In the genomic region with DNA sequence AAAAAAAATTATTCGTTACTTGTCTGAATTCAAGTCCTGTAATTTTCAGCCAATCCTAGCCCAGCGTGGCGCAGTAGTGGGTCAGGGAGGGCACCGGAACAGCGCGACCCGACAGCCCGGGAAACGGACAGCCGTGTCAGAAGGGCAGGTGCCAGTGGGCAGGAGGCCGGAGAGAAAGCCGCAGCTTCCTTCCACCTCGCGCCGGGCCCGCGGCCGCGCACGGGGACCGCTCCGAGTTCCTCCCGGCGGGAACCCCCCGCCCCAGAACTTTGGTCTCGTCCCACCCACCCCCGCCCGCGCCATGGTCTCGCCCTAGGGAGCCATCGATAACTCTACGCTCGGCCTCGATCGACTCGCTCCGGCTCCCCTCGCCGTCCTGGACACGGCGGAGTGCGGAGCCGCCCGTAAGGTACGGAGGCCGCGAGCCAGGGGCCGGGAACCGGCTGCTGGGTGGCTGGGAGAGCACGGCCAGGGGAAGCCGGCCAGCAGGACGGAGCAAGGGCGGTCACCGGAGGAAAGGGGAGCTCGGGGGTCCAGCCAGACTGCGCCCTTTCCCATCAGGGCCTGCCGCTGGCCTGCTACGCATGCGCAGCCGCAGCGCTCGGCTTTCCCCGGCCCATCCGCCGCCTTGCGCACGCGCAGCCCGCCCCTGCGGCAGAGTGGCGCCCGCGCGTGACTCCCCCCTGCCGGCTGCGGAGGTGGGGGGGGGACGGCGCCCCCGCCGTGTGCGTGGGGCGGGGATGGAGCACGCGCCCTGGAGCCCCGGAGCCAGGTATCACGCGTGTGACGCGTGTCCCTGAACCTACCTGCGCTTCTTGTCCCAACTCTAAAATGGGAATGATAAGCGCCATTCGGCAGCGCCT, we compare ENCODE assay signal across 1 cellular context.
A peak's percentile ranks its signal among the peaks of the same experiment; 100 is the strongest.
TF ChIP-seq lines count a peak whose summit lies in the region.

A gene with protein sequence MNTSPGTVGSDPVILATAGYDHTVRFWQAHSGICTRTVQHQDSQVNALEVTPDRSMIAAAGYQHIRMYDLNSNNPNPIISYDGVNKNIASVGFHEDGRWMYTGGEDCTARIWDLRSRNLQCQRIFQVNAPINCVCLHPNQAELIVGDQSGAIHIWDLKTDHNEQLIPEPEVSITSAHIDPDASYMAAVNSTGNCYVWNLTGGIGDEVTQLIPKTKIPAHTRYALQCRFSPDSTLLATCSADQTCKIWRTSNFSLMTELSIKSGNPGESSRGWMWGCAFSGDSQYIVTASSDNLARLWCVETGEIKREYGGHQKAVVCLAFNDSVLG (plus strand): TSS at position 351 of the 863 bp plus-strand sequence. CDS start 632 bp downstream, outside the sequence.

TF ChIP-seq in HepG2, 621 proteins besides CTCF, POLR2A, EP300 and RAD21 (continued from another document and continues in another):
- TF ChIP-seq KLF11 (CRISPR knock-in tag; IDR thresholded peaks at IDR 0.05), result no peak; the same call in 1 of the 2 replicates
- TF ChIP-seq NFYB (CRISPR knock-in tag; IDR thresholded peaks at IDR 0.05), result no peak; the same call in none of the 2 replicates
- 0 out of 2 replicates have a peak, but pooled peaks have one; percentile 68 for TF ChIP-seq MYNN (CRISPR knock-in tag; IDR thresholded peaks at IDR 0.05; ENCODE audit: low read depth)
- peak; percentile 95 for TF ChIP-seq HNRNPLL (IDR thresholded peaks at IDR 0.05; ENCODE audit: low read depth, low read length, poor library complexity, severe bottlenecking)
- TF ChIP-seq ZMYM2 (CRISPR knock-in tag; IDR thresholded peaks at IDR 0.05), result no peak
- 0 out of 2 replicates have a peak, but pooled peaks have one; percentile 38 for TF ChIP-seq ZNF354B (CRISPR knock-in tag; IDR thresholded peaks at IDR 0.05)
- TF ChIP-seq KDM3A (CRISPR knock-in tag; IDR thresholded peaks at IDR 0.05; ENCODE audit: low read depth), result no peak
- TF ChIP-seq, protein P1, sequence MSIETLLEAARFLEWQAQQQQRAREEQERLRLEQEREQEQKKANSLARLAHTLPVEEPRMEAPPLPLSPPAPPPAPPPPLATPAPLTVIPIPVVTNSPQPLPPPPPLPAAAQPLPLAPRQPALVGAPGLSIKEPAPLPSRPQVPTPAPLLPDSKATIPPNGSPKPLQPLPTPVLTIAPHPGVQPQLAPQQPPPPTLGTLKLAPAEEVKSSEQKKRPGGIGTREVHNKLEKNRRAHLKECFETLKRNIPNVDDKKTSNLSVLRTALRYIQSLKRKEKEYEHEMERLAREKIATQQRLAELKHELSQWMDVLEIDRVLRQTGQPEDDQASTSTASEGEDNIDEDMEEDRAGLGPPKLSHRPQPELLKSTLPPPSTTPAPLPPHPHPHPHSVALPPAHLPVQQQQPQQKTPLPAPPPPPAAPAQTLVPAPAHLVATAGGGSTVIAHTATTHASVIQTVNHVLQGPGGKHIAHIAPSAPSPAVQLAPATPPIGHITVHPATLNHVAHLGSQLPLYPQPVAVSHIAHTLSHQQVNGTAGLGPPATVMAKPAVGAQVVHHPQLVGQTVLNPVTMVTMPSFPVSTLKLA (IDR thresholded peaks at IDR 0.05), result no peak
- TF ChIP-seq, protein P2, sequence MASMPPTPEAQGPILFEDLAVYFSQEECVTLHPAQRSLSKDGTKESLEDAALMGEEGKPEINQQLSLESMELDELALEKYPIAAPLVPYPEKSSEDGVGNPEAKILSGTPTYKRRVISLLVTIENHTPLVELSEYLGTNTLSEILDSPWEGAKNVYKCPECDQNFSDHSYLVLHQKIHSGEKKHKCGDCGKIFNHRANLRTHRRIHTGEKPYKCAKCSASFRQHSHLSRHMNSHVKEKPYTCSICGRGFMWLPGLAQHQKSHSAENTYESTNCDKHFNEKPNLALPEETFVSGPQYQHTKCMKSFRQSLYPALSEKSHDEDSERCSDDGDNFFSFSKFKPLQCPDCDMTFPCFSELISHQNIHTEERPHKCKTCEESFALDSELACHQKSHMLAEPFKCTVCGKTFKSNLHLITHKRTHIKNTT (CRISPR knock-in tag; IDR thresholded peaks at IDR 0.05), result no peak
- TF ChIP-seq MBD4 (IDR thresholded peaks at IDR 0.05; ENCODE audit: borderline replicate concordance, low read length), result no peak
- TF ChIP-seq, protein P3, sequence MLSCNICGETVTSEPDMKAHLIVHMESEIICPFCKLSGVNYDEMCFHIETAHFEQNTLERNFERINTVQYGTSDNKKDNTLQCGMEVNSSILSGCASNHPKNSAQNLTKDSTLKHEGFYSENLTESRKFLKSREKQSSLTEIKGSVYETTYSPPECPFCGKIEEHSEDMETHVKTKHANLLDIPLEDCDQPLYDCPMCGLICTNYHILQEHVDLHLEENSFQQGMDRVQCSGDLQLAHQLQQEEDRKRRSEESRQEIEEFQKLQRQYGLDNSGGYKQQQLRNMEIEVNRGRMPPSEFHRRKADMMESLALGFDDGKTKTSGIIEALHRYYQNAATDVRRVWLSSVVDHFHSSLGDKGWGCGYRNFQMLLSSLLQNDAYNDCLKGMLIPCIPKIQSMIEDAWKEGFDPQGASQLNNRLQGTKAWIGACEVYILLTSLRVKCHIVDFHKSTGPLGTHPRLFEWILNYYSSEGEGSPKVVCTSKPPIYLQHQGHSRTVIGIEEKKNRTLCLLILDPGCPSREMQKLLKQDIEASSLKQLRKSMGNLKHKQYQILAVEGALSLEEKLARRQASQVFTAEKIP (CRISPR knock-in tag; IDR thresholded peaks at IDR 0.05; ENCODE audit: borderline replicate concordance), result no peak
- TF ChIP-seq ZNF614 (CRISPR knock-in tag; IDR thresholded peaks at IDR 0.05; ENCODE audit: borderline replicate concordance), result no peak; the same call in 1 of the 2 replicates
- TF ChIP-seq ZFP36 (IDR thresholded peaks at IDR 0.05; ENCODE audit: borderline replicate concordance, low read depth, low read length, partially characterized antibody), result no peak
- TF ChIP-seq, protein P4, sequence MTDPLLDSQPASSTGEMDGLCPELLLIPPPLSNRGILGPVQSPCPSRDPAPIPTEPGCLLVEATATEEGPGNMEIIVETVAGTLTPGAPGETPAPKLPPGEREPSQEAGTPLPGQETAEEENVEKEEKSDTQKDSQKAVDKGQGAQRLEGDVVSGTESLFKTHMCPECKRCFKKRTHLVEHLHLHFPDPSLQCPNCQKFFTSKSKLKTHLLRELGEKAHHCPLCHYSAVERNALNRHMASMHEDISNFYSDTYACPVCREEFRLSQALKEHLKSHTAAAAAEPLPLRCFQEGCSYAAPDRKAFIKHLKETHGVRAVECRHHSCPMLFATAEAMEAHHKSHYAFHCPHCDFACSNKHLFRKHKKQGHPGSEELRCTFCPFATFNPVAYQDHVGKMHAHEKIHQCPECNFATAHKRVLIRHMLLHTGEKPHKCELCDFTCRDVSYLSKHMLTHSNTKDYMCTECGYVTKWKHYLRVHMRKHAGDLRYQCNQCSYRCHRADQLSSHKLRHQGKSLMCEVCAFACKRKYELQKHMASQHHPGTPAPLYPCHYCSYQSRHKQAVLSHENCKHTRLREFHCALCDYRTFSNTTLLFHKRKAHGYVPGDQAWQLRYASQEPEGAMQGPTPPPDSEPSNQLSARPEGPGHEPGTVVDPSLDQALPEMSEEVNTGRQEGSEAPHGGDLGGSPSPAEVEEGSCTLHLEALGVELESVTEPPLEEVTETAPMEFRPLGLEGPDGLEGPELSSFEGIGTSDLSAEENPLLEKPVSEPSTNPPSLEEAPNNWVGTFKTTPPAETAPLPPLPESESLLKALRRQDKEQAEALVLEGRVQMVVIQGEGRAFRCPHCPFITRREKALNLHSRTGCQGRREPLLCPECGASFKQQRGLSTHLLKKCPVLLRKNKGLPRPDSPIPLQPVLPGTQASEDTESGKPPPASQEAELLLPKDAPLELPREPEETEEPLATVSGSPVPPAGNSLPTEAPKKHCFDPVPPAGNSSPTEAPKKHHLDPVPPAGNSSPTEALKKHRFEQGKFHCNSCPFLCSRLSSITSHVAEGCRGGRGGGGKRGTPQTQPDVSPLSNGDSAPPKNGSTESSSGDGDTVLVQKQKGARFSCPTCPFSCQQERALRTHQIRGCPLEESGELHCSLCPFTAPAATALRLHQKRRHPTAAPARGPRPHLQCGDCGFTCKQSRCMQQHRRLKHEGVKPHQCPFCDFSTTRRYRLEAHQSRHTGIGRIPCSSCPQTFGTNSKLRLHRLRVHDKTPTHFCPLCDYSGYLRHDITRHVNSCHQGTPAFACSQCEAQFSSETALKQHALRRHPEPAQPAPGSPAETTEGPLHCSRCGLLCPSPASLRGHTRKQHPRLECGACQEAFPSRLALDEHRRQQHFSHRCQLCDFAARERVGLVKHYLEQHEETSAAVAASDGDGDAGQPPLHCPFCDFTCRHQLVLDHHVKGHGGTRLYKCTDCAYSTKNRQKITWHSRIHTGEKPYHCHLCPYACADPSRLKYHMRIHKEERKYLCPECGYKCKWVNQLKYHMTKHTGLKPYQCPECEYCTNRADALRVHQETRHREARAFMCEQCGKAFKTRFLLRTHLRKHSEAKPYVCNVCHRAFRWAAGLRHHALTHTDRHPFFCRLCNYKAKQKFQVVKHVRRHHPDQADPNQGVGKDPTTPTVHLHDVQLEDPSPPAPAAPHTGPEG (CRISPR knock-in tag; IDR thresholded peaks at IDR 0.05), result peak; percentile 75; the same call in 1 of the 2 replicates
- TF ChIP-seq NR2F1 (CRISPR knock-in tag; IDR thresholded peaks at IDR 0.05), result no peak
- no peak; the same call in 1 of the 2 replicates for TF ChIP-seq CBX5 (CRISPR knock-in tag; IDR thresholded peaks at IDR 0.05; ENCODE audit: borderline replicate concordance)
- peak; percentile 3; the same call in 1 of the 2 replicates for TF ChIP-seq NR2F2 (IDR thresholded peaks at IDR 0.05; ENCODE audit: borderline replicate concordance, low read depth)
- TF ChIP-seq EZH2 (conservative IDR thresholded peaks at IDR 0.05; ENCODE audit: low read depth, low read length), result no peak
- TF ChIP-seq ATF7 (IDR thresholded peaks at IDR 0.05), result peak; percentile 39; the same call in 1 of the 2 replicates
- no peak for TF ChIP-seq ATF7 (CRISPR knock-in tag; IDR thresholded peaks at IDR 0.05)
- 0 out of 2 replicates have a peak, but pooled peaks have one; percentile 29 for TF ChIP-seq CREB1 (IDR thresholded peaks at IDR 0.05)
- TF ChIP-seq CREB1 (CRISPR knock-in tag; IDR thresholded peaks at IDR 0.05), result no peak
- TF ChIP-seq, protein P5, sequence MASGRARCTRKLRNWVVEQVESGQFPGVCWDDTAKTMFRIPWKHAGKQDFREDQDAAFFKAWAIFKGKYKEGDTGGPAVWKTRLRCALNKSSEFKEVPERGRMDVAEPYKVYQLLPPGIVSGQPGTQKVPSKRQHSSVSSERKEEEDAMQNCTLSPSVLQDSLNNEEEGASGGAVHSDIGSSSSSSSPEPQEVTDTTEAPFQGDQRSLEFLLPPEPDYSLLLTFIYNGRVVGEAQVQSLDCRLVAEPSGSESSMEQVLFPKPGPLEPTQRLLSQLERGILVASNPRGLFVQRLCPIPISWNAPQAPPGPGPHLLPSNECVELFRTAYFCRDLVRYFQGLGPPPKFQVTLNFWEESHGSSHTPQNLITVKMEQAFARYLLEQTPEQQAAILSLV (CRISPR knock-in tag; IDR thresholded peaks at IDR 0.05; ENCODE audit: borderline replicate concordance), result peak; percentile 77; the same call in 1 of the 2 replicates
- 0 out of 2 replicates have a peak, but pooled peaks have one; percentile 37 for TF ChIP-seq ZNF552 (CRISPR knock-in tag; IDR thresholded peaks at IDR 0.05; ENCODE audit: borderline replicate concordance)
- no peak for TF ChIP-seq ATRX (CRISPR knock-in tag; IDR thresholded peaks at IDR 0.05; ENCODE audit: borderline replicate concordance)
- TF ChIP-seq, protein P6, sequence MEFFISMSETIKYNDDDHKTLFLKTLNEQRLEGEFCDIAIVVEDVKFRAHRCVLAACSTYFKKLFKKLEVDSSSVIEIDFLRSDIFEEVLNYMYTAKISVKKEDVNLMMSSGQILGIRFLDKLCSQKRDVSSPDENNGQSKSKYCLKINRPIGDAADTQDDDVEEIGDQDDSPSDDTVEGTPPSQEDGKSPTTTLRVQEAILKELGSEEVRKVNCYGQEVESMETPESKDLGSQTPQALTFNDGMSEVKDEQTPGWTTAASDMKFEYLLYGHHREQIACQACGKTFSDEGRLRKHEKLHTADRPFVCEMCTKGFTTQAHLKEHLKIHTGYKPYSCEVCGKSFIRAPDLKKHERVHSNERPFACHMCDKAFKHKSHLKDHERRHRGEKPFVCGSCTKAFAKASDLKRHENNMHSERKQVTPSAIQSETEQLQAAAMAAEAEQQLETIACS (CRISPR knock-in tag; IDR thresholded peaks at IDR 0.05), result no peak; the same call in 1 of the 2 replicates
- TF ChIP-seq RFX5 (IDR thresholded peaks at IDR 0.05; ENCODE audit: low read depth, low read length), result no peak
- no peak for TF ChIP-seq ONECUT2 (CRISPR knock-in tag; IDR thresholded peaks at IDR 0.05)
- TF ChIP-seq JUNB (CRISPR knock-in tag; IDR thresholded peaks at IDR 0.05; ENCODE audit: borderline replicate concordance), result no peak
- no peak for TF ChIP-seq SIX1 (CRISPR knock-in tag; IDR thresholded peaks at IDR 0.05; ENCODE audit: borderline replicate concordance)
- TF ChIP-seq ZNF567 (CRISPR knock-in tag; IDR thresholded peaks at IDR 0.05; ENCODE audit: borderline replicate concordance), result no peak
- TF ChIP-seq ZNF124 (CRISPR knock-in tag; IDR thresholded peaks at IDR 0.05), result no peak
- no peak for TF ChIP-seq ESRRA (CRISPR knock-in tag; IDR thresholded peaks at IDR 0.05; ENCODE audit: low read depth)
- TF ChIP-seq, protein P7, sequence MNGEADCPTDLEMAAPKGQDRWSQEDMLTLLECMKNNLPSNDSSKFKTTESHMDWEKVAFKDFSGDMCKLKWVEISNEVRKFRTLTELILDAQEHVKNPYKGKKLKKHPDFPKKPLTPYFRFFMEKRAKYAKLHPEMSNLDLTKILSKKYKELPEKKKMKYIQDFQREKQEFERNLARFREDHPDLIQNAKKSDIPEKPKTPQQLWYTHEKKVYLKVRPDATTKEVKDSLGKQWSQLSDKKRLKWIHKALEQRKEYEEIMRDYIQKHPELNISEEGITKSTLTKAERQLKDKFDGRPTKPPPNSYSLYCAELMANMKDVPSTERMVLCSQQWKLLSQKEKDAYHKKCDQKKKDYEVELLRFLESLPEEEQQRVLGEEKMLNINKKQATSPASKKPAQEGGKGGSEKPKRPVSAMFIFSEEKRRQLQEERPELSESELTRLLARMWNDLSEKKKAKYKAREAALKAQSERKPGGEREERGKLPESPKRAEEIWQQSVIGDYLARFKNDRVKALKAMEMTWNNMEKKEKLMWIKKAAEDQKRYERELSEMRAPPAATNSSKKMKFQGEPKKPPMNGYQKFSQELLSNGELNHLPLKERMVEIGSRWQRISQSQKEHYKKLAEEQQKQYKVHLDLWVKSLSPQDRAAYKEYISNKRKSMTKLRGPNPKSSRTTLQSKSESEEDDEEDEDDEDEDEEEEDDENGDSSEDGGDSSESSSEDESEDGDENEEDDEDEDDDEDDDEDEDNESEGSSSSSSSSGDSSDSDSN (CRISPR knock-in tag; IDR thresholded peaks at IDR 0.05), result peak; percentile 19; the same call in 1 of the 2 replicates
- TF ChIP-seq ZKSCAN8 (CRISPR knock-in tag; IDR thresholded peaks at IDR 0.05; ENCODE audit: borderline replicate concordance), result peak; percentile 60; the same call in 1 of the 2 replicates
- TF ChIP-seq SKI (IDR thresholded peaks at IDR 0.05; ENCODE audit: partially characterized antibody), result no peak
- TF ChIP-seq GATAD1 (CRISPR knock-in tag; IDR thresholded peaks at IDR 0.05), result peak; percentile 91
- TF ChIP-seq, protein P8, sequence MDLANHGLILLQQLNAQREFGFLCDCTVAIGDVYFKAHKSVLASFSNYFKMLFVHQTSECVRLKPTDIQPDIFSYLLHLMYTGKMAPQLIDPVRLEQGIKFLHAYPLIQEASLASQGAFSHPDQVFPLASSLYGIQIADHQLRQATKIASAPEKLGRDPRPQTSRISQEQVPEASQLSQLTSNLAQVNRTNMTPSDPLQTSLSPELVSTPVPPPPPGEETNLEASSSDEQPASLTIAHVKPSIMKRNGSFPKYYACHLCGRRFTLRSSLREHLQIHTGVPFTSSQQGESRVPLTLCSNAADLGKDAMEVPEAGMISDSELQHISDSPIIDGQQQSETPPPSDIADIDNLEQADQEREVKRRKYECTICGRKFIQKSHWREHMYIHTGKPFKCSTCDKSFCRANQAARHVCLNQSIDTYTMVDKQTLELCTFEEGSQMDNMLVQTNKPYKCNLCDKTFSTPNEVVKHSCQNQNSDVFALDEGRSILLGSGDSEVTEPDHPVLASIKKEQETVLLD (CRISPR knock-in tag; IDR thresholded peaks at IDR 0.05; ENCODE audit: low read depth), result peak; percentile 67; the same call in 1 of the 2 replicates
- TF ChIP-seq KAT7 (CRISPR knock-in tag; IDR thresholded peaks at IDR 0.05; ENCODE audit: borderline replicate concordance), result no peak; the same call in 1 of the 2 replicates
- TF ChIP-seq CENPT (CRISPR knock-in tag; IDR thresholded peaks at IDR 0.05; ENCODE audit: low read depth), result no peak
